1 cellular context compared by ENCODE assay signal in genomic region chr17:37643118-37643766, GRCh38.
TF ChIP-seq lines count a peak whose summit lies in the region.

Gene DDX52, minus strand, starts transcription at chr17:37643446. Its CDS starts 26 bp downstream, at chr17:37643420.

TF ChIP-seq in HEK293, 187 proteins besides CTCF, POLR2A, EP300 and RAD21 (continued from another document):
- no peak for TF ChIP-seq SCRT2 (tag by site-specific recombination; IDR thresholded peaks at IDR 0.05)
- TF ChIP-seq HOXC10 (CRISPR knock-in tag; IDR thresholded peaks at IDR 0.05) = no peak
- TF ChIP-seq ZNF707 (tag by site-specific recombination; IDR thresholded peaks at IDR 0.05) = no peak
- no peak for TF ChIP-seq ZNF544 (tag by site-specific recombination; IDR thresholded peaks at IDR 0.05)
- no peak for TF ChIP-seq ZNF302 (tag by site-specific recombination; IDR thresholded peaks at IDR 0.05; ENCODE audit: low read depth)
- TF ChIP-seq ZNF837 (tag by site-specific recombination; IDR thresholded peaks at IDR 0.05) = no peak
- TF ChIP-seq ZNF645 (tag by site-specific recombination; IDR thresholded peaks at IDR 0.05) = no peak
- TF ChIP-seq ZFP41 (tag by site-specific recombination; IDR thresholded peaks at IDR 0.05; ENCODE audit: borderline replicate concordance) = no peak
- TF ChIP-seq ZBTB11 (tag by site-specific recombination; conservative IDR thresholded peaks at IDR 0.05; ENCODE audit: low read depth) = no peak
- no peak for TF ChIP-seq IKZF3 (tag by site-specific recombination; IDR thresholded peaks at IDR 0.05)
- no peak for TF ChIP-seq ZNF529 (tag by site-specific recombination; IDR thresholded peaks at IDR 0.05; ENCODE audit: insufficient replicate concordance)
- TF ChIP-seq ZNF175 (tag by site-specific recombination; IDR thresholded peaks at IDR 0.05) = no peak
TF ChIP-seq in HEK293: peak in this region for 32.
